In the genomic region with DNA sequence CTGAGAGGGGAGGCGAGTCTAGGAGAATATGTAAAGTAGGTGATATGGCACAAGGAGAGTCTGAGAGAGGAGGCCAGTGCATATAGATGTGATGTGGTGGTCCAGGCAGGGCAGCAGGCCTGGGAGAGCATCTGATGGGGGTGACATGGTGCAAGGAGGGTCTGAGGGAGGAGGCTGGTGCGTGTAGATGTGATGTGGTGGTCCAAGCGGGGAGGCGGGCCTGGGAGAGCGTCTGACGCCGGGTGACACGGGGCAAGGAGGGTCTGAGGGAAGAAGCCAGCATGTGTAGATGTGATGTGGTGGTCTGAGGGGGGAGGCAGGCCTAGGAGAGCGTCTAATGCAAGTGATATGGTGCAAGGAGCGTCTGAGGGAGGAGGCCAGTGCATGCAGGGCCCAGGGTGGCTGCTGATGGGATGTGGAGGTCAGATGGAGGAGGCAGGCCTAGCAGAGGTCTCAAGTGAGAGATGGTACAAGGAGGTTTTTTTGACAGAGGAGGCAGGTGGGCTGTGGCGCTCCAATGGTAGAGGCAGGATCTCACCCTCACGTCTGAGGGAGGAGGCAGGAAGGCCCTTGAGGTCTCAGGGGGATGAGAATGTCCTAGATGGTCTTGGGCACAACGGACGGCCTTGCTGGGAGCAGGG, we compare ENCODE assay signal across 16 cellular contexts. TPM values are rescaled to one million over a fixed set of nuclear protein-coding genes. Genes with fewer than 3 reads are reported as not detected.
DNase-seq lines count a peak whose midpoint lies in the region; ATAC-seq and TF ChIP-seq lines count a peak whose summit lies in the region.
"Had no signal": no experiment of that assay in that cellular context is flagged by ENCODE, and none has a peak within 500 bp of the region (broad histone marks: within the 10 kb centered on the region; RNA-seq: fewer than 3 reads in every experiment).

No MANE protein-coding gene starts in this region.

- no peak for DNase-seq in activated CD4-positive, alpha-beta T cell treated with anti-CD3 and anti-CD28 coated beads, Interleukin-2, amount 10 ng/mL, durations not matched to agents 7 days and 5 days
- DNase-seq in activated CD4-positive, alpha-beta T cell treated with anti-CD3 and anti-CD28 coated beads for 36 hours: no peak
- DNase-seq in central memory CD8-positive, alpha-beta T cell (ENCODE audit: low spot score in 2 of 2): no peak
- no peak for DNase-seq in neuronal stem cell (ENCODE audit: low spot score)
- no peak for DNase-seq in transverse colon
- no peak for DNase-seq in nucleus accumbens (lab: John Stamatoyannopoulos, UW)
- no peak for DNase-seq in DMS 273 treated with DMSO at 0.1 percent for 48 hours (lab: John Stamatoyannopoulos, UW)
- DNase-seq: 8988T; activated B cell treated with CpG ODN at 0.5 μM for 24 hours; activated naive CD8-positive, alpha-beta T cell treated with anti-CD3 and anti-CD28 coated beads, Interleukin-2, amount 50 U/mL, for 24 hours; Caco-2; mesendoderm; NCI-H1092 treated with DMSO at 0.1 percent for 48 hours; NCI-H226; occipital lobe had no signal

- no peaks in the 10 kb centered on the region for H3K36me3 Mint-ChIP-seq in activated CD4-positive, alpha-beta T cell treated with anti-CD3 and anti-CD28 coated beads, Interleukin-2, amount 10 ng/mL, durations not matched to agents 7 days and 5 days (ENCODE audit: low read depth)
- peaks cover 9% of the 10 kb centered on the region for H3K36me3 Mint-ChIP-seq in activated CD4-positive, alpha-beta T cell treated with anti-CD3 and anti-CD28 coated beads for 36 hours (ENCODE audit: low read depth)
- H3K36me3 Mint-ChIP-seq in central memory CD8-positive, alpha-beta T cell (ENCODE audit: insufficient read depth): peaks cover 6% of the 10 kb centered on the region

- POLR2A ChIA-PET in activated CD4-positive, alpha-beta T cell treated with anti-CD3 and anti-CD28 coated beads, Interleukin-2, amount 10 ng/mL, durations not matched to agents 7 days and 5 days (lab: Charles Lee): no interaction called here
- POLR2A ChIA-PET in activated CD4-positive, alpha-beta T cell treated with anti-CD3 and anti-CD28 coated beads for 36 hours (lab: Charles Lee): no interaction called here

- H3K14ac ChIP-seq in neuronal stem cell (ENCODE audit: low read length): no peak overlapping the region

- peak overlapping the region; percentile 63 for H2BK12ac ChIP-seq in neuronal stem cell (ENCODE audit: low read length)

- H3K4me3 Mint-ChIP-seq in activated CD4-positive, alpha-beta T cell treated with anti-CD3 and anti-CD28 coated beads, Interleukin-2, amount 10 ng/mL, durations not matched to agents 7 days and 5 days: no peak overlapping the region
- no peak overlapping the region for H3K4me3 Mint-ChIP-seq in activated CD4-positive, alpha-beta T cell treated with anti-CD3 and anti-CD28 coated beads for 36 hours
- H3K4me3 Mint-ChIP-seq in central memory CD8-positive, alpha-beta T cell: no peak overlapping the region
- H3K4me3 Mint-ChIP-seq: activated B cell treated with CpG ODN at 0.5 μM for 24 hours; activated naive CD8-positive, alpha-beta T cell treated with anti-CD3 and anti-CD28 coated beads, Interleukin-2, amount 50 U/mL, for 24 hours had no signal

- H3K27me3 Mint-ChIP-seq in activated CD4-positive, alpha-beta T cell treated with anti-CD3 and anti-CD28 coated beads, Interleukin-2, amount 10 ng/mL, durations not matched to agents 7 days and 5 days: no peaks in the 10 kb centered on the region
- no peaks in the 10 kb centered on the region for H3K27me3 Mint-ChIP-seq in activated CD4-positive, alpha-beta T cell treated with anti-CD3 and anti-CD28 coated beads for 36 hours
- no peaks in the 10 kb centered on the region for H3K27me3 Mint-ChIP-seq in central memory CD8-positive, alpha-beta T cell
- H3K27me3 Mint-ChIP-seq: activated B cell treated with CpG ODN at 0.5 μM for 24 hours; activated naive CD8-positive, alpha-beta T cell treated with anti-CD3 and anti-CD28 coated beads, Interleukin-2, amount 50 U/mL, for 24 hours had no signal

- H3K4me3 ChIP-seq in neuronal stem cell (ENCODE audit: low read length in 2 of 2) (no peak overlapping the region), transverse colon (no peak overlapping the region)

- H3K9ac ChIP-seq in neuronal stem cell (ENCODE audit: low read depth, low read length, poor library complexity): peak overlapping the region; percentile 16

- no CpG with 5 or more reads among the region's 14 CpGs for WGBS in neuronal stem cell (ENCODE audit: extremely low coverage in 2 of 2, insufficient read length in 2 of 2, insufficient replicate concordance in 1 of 2), 2 donors
- WGBS in transverse colon (ENCODE audit: low coverage in 1 of 2), 2 donors: 85 to 100% methylated on average over 6 to 14 of the region's 14 CpGs

- H3K27me3 ChIP-seq in neuronal stem cell (ENCODE audit: control insufficient read depth in 3 of 3, insufficient read depth in 3 of 3, low read depth in 1 of 3, low read length in 3 of 3) (peaks cover 0 to 6% (median 3%) of the 10 kb centered on the region in 3 experiments), transverse colon (no peaks in the 10 kb centered on the region)

- H2AK5ac ChIP-seq in neuronal stem cell (ENCODE audit: low read depth, low read length): peak overlapping the region; percentile 75

- H3K27ac ChIP-seq in neuronal stem cell (replicated peaks; ENCODE audit: low read length): no peak overlapping the region
- peak overlapping the region; percentile 83 to 99 (median 90) for H3K27ac ChIP-seq in transverse colon

- no peak overlapping the region for H3K4me2 ChIP-seq in neuronal stem cell (ENCODE audit: insufficient read depth, low read length, poor library complexity, severe bottlenecking)

- H3K36me3 ChIP-seq in neuronal stem cell (replicated peaks in 1 of 2; ENCODE audit: control insufficient read depth in 2 of 2, insufficient read depth in 2 of 2, low read length in 2 of 2) (no peaks in the 10 kb centered on the region), transverse colon (peaks cover 0 to 5% (median 0%) of the 10 kb centered on the region in 4 donors)

- CTCF ChIA-PET in activated CD4-positive, alpha-beta T cell treated with anti-CD3 and anti-CD28 coated beads, Interleukin-2, amount 10 ng/mL, durations not matched to agents 7 days and 5 days (lab: Charles Lee): no interaction called here
- CTCF ChIA-PET in activated CD4-positive, alpha-beta T cell treated with anti-CD3 and anti-CD28 coated beads for 36 hours (lab: Charles Lee): no interaction called here

- H3K4me1 ChIP-seq in neuronal stem cell (ENCODE audit: control insufficient read depth in 2 of 2, insufficient read depth in 1 of 2, low read depth in 1 of 2, low read length in 2 of 2) (no peaks in the 10 kb centered on the region), transverse colon (peaks cover 42 to 67% (median 51%) of the 10 kb centered on the region in 4 donors)
- H3K4me1 ChIP-seq: Caco-2 had no signal

- H3K9me3 ChIP-seq in neuronal stem cell (replicated peaks in 1 of 2; ENCODE audit: control insufficient read depth in 2 of 2, insufficient read depth in 1 of 2, low read depth in 1 of 2, low read length in 2 of 2) (peaks cover 0 to 3% of the 10 kb centered on the region in 2 donors), transverse colon (no peaks in the 10 kb centered on the region)
- H3K9me3 ChIP-seq: Caco-2 had no signal

- no peak overlapping the region for H3K4ac ChIP-seq in neuronal stem cell (ENCODE audit: low read length)

- H4K8ac ChIP-seq in neuronal stem cell (ENCODE audit: low read depth, low read length): peak overlapping the region; percentile 65

- in situ Hi-C loops in transverse colon (cut with MboI; ENCODE audit: low pct_ligation_motif_present in 1 of 4, low pct_unique_long_range_greater_than_20kb in 1 of 4, low sequenced_read_pairs in 3 of 4): no loop called here

- no peak overlapping the region for H4K91ac ChIP-seq in neuronal stem cell (ENCODE audit: low read depth, low read length, poor library complexity)

- no peak for TF ChIP-seq EP300 in transverse colon (IDR thresholded peaks at IDR 0.05; ENCODE audit: low read depth)

- H3K79me1 ChIP-seq in neuronal stem cell (ENCODE audit: low read depth, low read length): no peaks in the 10 kb centered on the region

- ATAC-seq in activated CD4-positive, alpha-beta T cell treated with anti-CD3 and anti-CD28 coated beads for 36 hours: no peak
- no peak for ATAC-seq in central memory CD8-positive, alpha-beta T cell (replicated peaks; ENCODE audit: extremely low read depth, poor library complexity, severe bottlenecking)
- no peak for ATAC-seq in GM21786 (IDR thresholded peaks at IDR 0.05; ENCODE audit: unreplicated experiment)
- ATAC-seq: activated naive CD8-positive, alpha-beta T cell treated with anti-CD3 and anti-CD28 coated beads, Interleukin-2, amount 50 U/mL, for 24 hours had no signal

- H3K4me1 Mint-ChIP-seq in activated CD4-positive, alpha-beta T cell treated with anti-CD3 and anti-CD28 coated beads, Interleukin-2, amount 10 ng/mL, durations not matched to agents 7 days and 5 days: peaks cover 3% of the 10 kb centered on the region
- H3K4me1 Mint-ChIP-seq in activated CD4-positive, alpha-beta T cell treated with anti-CD3 and anti-CD28 coated beads for 36 hours: peaks cover 8% of the 10 kb centered on the region
- H3K4me1 Mint-ChIP-seq in central memory CD8-positive, alpha-beta T cell: peaks cover 19% of the 10 kb centered on the region
- H3K4me1 Mint-ChIP-seq: activated B cell treated with CpG ODN at 0.5 μM for 24 hours had no signal

- TF ChIP-seq CTCF in transverse colon (IDR thresholded peaks at IDR 0.05): no peak

- H3K9me3 Mint-ChIP-seq in activated CD4-positive, alpha-beta T cell treated with anti-CD3 and anti-CD28 coated beads, Interleukin-2, amount 10 ng/mL, durations not matched to agents 7 days and 5 days: no peaks in the 10 kb centered on the region
- no peaks in the 10 kb centered on the region for H3K9me3 Mint-ChIP-seq in activated CD4-positive, alpha-beta T cell treated with anti-CD3 and anti-CD28 coated beads for 36 hours (ENCODE audit: low read depth)
- no peaks in the 10 kb centered on the region for H3K9me3 Mint-ChIP-seq in central memory CD8-positive, alpha-beta T cell
- H3K9me3 Mint-ChIP-seq: activated B cell treated with CpG ODN at 0.5 μM for 24 hours; activated naive CD8-positive, alpha-beta T cell treated with anti-CD3 and anti-CD28 coated beads, Interleukin-2, amount 50 U/mL, for 24 hours had no signal

- no peak overlapping the region for H2AFZ ChIP-seq in neuronal stem cell (ENCODE audit: low read length)

- peak overlapping the region; percentile 35 for H3K18ac ChIP-seq in neuronal stem cell (ENCODE audit: low read length)

- H3K23ac ChIP-seq in neuronal stem cell (ENCODE audit: low read depth, low read length, poor library complexity): peak overlapping the region; percentile 48

- H2BK5ac ChIP-seq in neuronal stem cell (ENCODE audit: low read length): peak overlapping the region; percentile 90

- no peak for TF ChIP-seq POLR2A in transverse colon (IDR thresholded peaks at IDR 0.05)

- H2BK120ac ChIP-seq in neuronal stem cell (ENCODE audit: low read depth, low read length): no peak overlapping the region

- peak overlapping the region; percentile 11 for H3K27ac Mint-ChIP-seq in activated CD4-positive, alpha-beta T cell treated with anti-CD3 and anti-CD28 coated beads, Interleukin-2, amount 10 ng/mL, durations not matched to agents 7 days and 5 days
- H3K27ac Mint-ChIP-seq in activated CD4-positive, alpha-beta T cell treated with anti-CD3 and anti-CD28 coated beads for 36 hours: no peak overlapping the region
- H3K27ac Mint-ChIP-seq in central memory CD8-positive, alpha-beta T cell (ENCODE audit: low read depth): peak overlapping the region; percentile 83
- H3K27ac Mint-ChIP-seq: activated B cell treated with CpG ODN at 0.5 μM for 24 hours; activated naive CD8-positive, alpha-beta T cell treated with anti-CD3 and anti-CD28 coated beads, Interleukin-2, amount 50 U/mL, for 24 hours had no signal

- peak overlapping the region; percentile 45 for H2BK15ac ChIP-seq in neuronal stem cell (ENCODE audit: low read length)

- intact Hi-C loops in activated CD4-positive, alpha-beta T cell treated with anti-CD3 and anti-CD28 coated beads for 36 hours (cut with DNase I, micrococcal nuclease): no loop called here
- intact Hi-C loops in transverse colon (cut with DNase I; ENCODE audit: low total_unique reads): no loop called here

RNA-seq across cellular contexts. Expression of gene NFIC, which starts 16.2 kb away (rescaled TPM):
- total RNA-seq in activated CD4-positive, alpha-beta T cell treated with anti-CD3 and anti-CD28 coated beads, Interleukin-2, amount 10 ng/mL, durations not matched to agents 7 days and 5 days: 10 to 100 TPM; 14.2 TPM
- 10 to 100 TPM; 20.5 to 22.6 TPM for total RNA-seq in activated CD4-positive, alpha-beta T cell treated with anti-CD3 and anti-CD28 coated beads for 36 hours
- 4.0 TPM for polyA plus RNA-seq in neuronal stem cell (2013, experiment 1 of 2)
- polyA plus RNA-seq in neuronal stem cell (2013, experiment 2 of 2): 4.5 TPM
- 100 to 1,000 TPM in 1 of 4 donors, 10 to 100 TPM in 3; 39.9 to 145 (median 68.1) TPM for total RNA-seq in transverse colon
